Comparison of ENCODE assay signal across 27 cellular contexts in the genomic region with DNA sequence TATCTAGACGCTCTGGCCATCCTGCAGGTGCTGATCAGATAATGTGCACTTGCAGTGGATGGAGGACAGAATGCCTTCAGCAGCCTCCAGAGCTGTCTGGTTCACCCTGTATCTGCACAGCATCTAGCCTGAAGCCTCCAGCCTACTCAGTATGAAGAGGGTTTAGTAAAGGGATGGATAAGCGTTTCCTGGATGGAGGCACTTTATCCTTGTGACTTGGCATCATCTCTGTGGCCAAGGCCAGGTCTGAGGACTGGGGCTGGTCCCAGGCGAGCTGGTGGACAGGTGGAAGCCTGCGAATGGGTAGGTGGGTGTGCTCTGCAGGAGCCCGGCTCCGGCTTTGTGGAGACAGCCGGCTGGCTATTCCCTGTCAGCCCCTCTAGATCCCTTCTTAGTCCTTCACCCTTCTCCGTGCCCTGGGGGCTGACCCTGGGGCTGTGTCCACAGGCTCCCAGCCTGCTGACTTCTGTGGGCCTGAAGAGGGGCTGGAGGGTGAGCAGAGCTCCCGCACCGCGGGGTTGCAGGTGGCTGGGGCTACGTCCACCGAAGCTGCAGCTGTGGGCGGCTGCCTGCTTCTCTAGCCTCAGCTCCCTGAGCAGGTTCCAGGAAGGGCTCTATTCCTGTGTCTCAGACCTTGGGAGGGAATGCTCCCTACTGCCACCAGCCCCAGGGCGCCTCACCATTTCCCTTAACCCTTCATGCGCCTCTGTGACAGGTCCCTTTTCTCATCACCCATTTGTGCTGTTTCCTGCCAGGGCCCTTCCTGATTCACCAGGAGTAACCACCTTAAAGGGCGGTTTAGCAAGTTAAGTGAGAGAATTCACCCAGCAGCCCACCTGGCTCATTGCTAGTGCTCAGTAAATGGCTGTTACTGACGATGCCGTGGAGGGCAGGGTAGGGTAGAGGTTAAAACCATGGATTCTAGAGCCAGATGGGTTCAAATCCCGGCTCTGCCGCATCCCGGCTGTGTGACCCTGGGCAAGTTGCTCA.
"Had no signal": no experiment of that assay in that cellular context is flagged by ENCODE, and none has a peak within 500 bp of the region (broad histone marks: within the 10 kb centered on the region; RNA-seq: fewer than 3 reads in every experiment).

No MANE protein-coding gene starts in this region.

- H3K4me3 Mint-ChIP-seq: activated CD4-positive, alpha-beta memory T cell treated with anti-CD3 and anti-CD28 coated beads, Interleukin-2, amount 10 ng/mL, durations not matched to agents 7 days and 5 days; activated CD4-positive, alpha-beta T cell treated with anti-CD3 and anti-CD28 coated beads, Interleukin-2, amount 10 ng/mL, durations not matched to agents 7 days and 5 days; activated T-cell treated with anti-CD3 and anti-CD28 coated beads, Interleukin-2, amount 50 U/mL, for 24 hours; nephron; T-helper 17 cell had no signal

- H3K36me3 ChIP-seq: breast epithelium, gastrocnemius medialis, stomach, thyroid gland, WERI-Rb-1 had no signal

- H3K9me3 ChIP-seq: breast epithelium, gastrocnemius medialis, stomach, thyroid gland had no signal

- H3K27ac Mint-ChIP-seq: activated CD4-positive, alpha-beta memory T cell treated with anti-CD3 and anti-CD28 coated beads, Interleukin-2, amount 10 ng/mL, durations not matched to agents 7 days and 5 days; activated CD4-positive, alpha-beta T cell treated with anti-CD3 and anti-CD28 coated beads, Interleukin-2, amount 10 ng/mL, durations not matched to agents 7 days and 5 days; activated T-cell treated with anti-CD3 and anti-CD28 coated beads, Interleukin-2, amount 50 U/mL, for 24 hours; nephron had no signal

- ATAC-seq: gastrocnemius medialis, left cardiac atrium, left ventricle myocardium superior, sciatic nerve, T-helper 17 cell had no signal

- H3K4me3 ChIP-seq: breast epithelium, gastrocnemius medialis, skin epidermis, stomach, thyroid gland had no signal

- DNase-seq: activated CD4-positive, alpha-beta memory T cell treated with anti-CD3 and anti-CD28 coated beads, Interleukin-2, amount 10 ng/mL, durations not matched to agents 7 days and 5 days; activated CD4-positive, alpha-beta T cell treated with anti-CD3 and anti-CD28 coated beads for 1 hour; activated CD4-positive, alpha-beta T cell treated with anti-CD3 and anti-CD28 coated beads, Interleukin-2, amount 10 ng/mL, durations not matched to agents 7 days and 5 days; activated CD8-positive, alpha-beta memory T cell treated with anti-CD3 and anti-CD28 coated beads, Interleukin-2, amount 50 U/mL, for 48 hours; activated gamma-delta T cell; activated naive CD4-positive, alpha-beta T cell treated with anti-CD3 and anti-CD28 coated beads, Interleukin-2, amount 50 U/mL, for 16 hours; activated T-cell treated with anti-CD3 and anti-CD28 coated beads, Interleukin-2, amount 50 U/mL, for 24 hours; amniotic stem cell; central memory CD4-positive, alpha-beta T cell; effector memory CD4-positive, alpha-beta T cell; erythroblast; gastrocnemius medialis; glutamatergic neuron; left cardiac atrium; left ventricle myocardium superior; mammary epithelial cell; stimulated activated CD4-positive, alpha-beta T cell treated with anti-CD3 and anti-CD28 coated beads, Interleukin-12 subunit alpha, Interleukin-12 subunit beta, amount 100 ng/mL, for 4 hours; stimulated activated CD4-positive, alpha-beta T cell treated with anti-CD3 and anti-CD28 coated beads, Interleukin-4, amount 100 ng/mL, for 1 hour; stomach; T-helper 17 cell; T1000; thyroid gland; WERI-Rb-1 had no signal

- H3K4me1 ChIP-seq: breast epithelium, gastrocnemius medialis, stomach, thyroid gland had no signal

- H3K4me1 Mint-ChIP-seq: activated CD4-positive, alpha-beta memory T cell treated with anti-CD3 and anti-CD28 coated beads, Interleukin-2, amount 10 ng/mL, durations not matched to agents 7 days and 5 days; activated CD4-positive, alpha-beta T cell treated with anti-CD3 and anti-CD28 coated beads, Interleukin-2, amount 10 ng/mL, durations not matched to agents 7 days and 5 days; nephron had no signal

- H3K27me3 Mint-ChIP-seq: activated CD4-positive, alpha-beta memory T cell treated with anti-CD3 and anti-CD28 coated beads, Interleukin-2, amount 10 ng/mL, durations not matched to agents 7 days and 5 days; activated CD4-positive, alpha-beta T cell treated with anti-CD3 and anti-CD28 coated beads, Interleukin-2, amount 10 ng/mL, durations not matched to agents 7 days and 5 days had no signal

- H3K9me3 Mint-ChIP-seq: activated CD4-positive, alpha-beta memory T cell treated with anti-CD3 and anti-CD28 coated beads, Interleukin-2, amount 10 ng/mL, durations not matched to agents 7 days and 5 days; activated CD4-positive, alpha-beta T cell treated with anti-CD3 and anti-CD28 coated beads, Interleukin-2, amount 10 ng/mL, durations not matched to agents 7 days and 5 days; activated T-cell treated with anti-CD3 and anti-CD28 coated beads, Interleukin-2, amount 50 U/mL, for 24 hours; nephron had no signal

- H3K27ac ChIP-seq: breast epithelium, gastrocnemius medialis, skin epidermis, stomach, thyroid gland, WERI-Rb-1 had no signal

- H3K27me3 ChIP-seq: thyroid gland had no signal
